In the genomic region with DNA sequence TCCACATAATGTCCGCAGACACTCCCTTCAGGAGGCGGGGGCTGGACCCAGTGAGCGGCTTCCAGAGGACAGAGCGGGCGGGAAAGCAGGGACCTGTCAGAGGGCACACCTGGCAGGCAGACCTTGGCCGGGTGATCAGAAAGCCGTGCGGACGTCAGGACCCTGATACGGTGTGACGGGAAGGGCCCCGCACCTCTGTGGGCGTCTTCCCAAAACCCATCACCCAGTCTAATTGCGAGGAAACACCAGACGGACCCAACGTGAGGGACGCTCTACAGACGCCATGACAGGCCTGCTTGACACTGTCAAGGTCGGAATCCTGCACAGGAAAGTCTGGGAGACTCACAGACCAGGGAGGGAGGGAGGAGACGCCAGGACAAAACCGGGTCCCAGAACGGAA, we compare ENCODE assay signal across 20 cellular contexts. TPM values are rescaled to one million over a fixed set of nuclear protein-coding genes. Genes with fewer than 3 reads are reported as not detected.
DNase-seq lines count a peak whose midpoint lies in the region; ATAC-seq and TF ChIP-seq lines count a peak whose summit lies in the region.
"Had no signal": no experiment of that assay in that cellular context is flagged by ENCODE, and none has a peak within 500 bp of the region (broad histone marks: within the 10 kb centered on the region; RNA-seq: fewer than 3 reads in every experiment).

No MANE protein-coding gene starts in this region.

- no peak overlapping the region for H3K4me3 ChIP-seq in coronary artery
- H3K4me3 ChIP-seq in lower lobe of right lung = no peak overlapping the region
- H3K4me3 ChIP-seq in mammary epithelial cell (replicated peaks in 1 of 3; ENCODE audit: insufficient read depth in 1 of 3, low read depth in 2 of 3, low read length in 3 of 3) = no peak overlapping the region
- H3K4me3 ChIP-seq: BLaER1 had no signal

- H3K36me3 Mint-ChIP-seq in activated T-cell treated with anti-CD3 and anti-CD28 coated beads, Interleukin-2, amount 50 U/mL, for 24 hours (ENCODE audit: low read depth) = peaks cover 28% of the 10 kb centered on the region
- H3K36me3 Mint-ChIP-seq in natural killer cell = peaks cover 8% of the 10 kb centered on the region

- TF ChIP-seq CTCF in coronary artery (IDR thresholded peaks at IDR 0.05) (no peak), lower lobe of right lung (IDR thresholded peaks at IDR 0.05) (no peak), mammary epithelial cell (conservative IDR thresholded peaks at IDR 0.05 in 1 of 2, IDR thresholded peaks at IDR 0.05 in 1 of 2; ENCODE audit: extremely low read depth in 1 of 2, insufficient read depth in 1 of 2, low read depth in 1 of 2, low read length in 2 of 2) (no peak), natural killer cell (IDR thresholded peaks at IDR 0.05) (no peak)

- intact Hi-C loops in lower lobe of right lung (cut with DNase I) = no loop called here
- intact Hi-C loops in mammary epithelial cell (cut with micrococcal nuclease) = no loop called here
- intact Hi-C loops in natural killer cell (cut with micrococcal nuclease) = no loop called here

- no peaks in the 10 kb centered on the region for H3K79me2 ChIP-seq in mammary epithelial cell (ENCODE audit: insufficient read depth, low read length)

- H4K20me1 ChIP-seq in mammary epithelial cell (ENCODE audit: insufficient read depth, low read length) = no peaks in the 10 kb centered on the region

- H3K27me3 Mint-ChIP-seq in activated T-cell treated with anti-CD3 and anti-CD28 coated beads, Interleukin-2, amount 50 U/mL, for 24 hours = no peaks in the 10 kb centered on the region
- no peaks in the 10 kb centered on the region for H3K27me3 Mint-ChIP-seq in natural killer cell (ENCODE audit: low read depth in 2 of 2)

- peak; percentile 4 for DNase-seq in activated T-cell treated with anti-CD3 and anti-CD28 coated beads, Interleukin-2, amount 50 U/mL, for 1 hour
- DNase-seq in activated T-cell treated with anti-CD3 and anti-CD28 coated beads, Interleukin-2, amount 50 U/mL, for 24 hours = no peak
- DNase-seq in coronary artery (ENCODE audit: low spot score) = peak; percentile 69
- peak; percentile 38 for DNase-seq in lower lobe of right lung
- DNase-seq in pons (ENCODE audit: low spot score) = no peak
- DNase-seq in mammary epithelial cell = no peak
- DNase-seq in natural killer cell = no peak
- DNase-seq: 8988T; Calu3; CD8-positive, alpha-beta T cell; DMS79 treated with DMSO at 0.1 percent for 48 hours; GF-D8; GOT3; H7; HFFc6 had no signal

- no peak for ATAC-seq in lower lobe of right lung
- no peak for ATAC-seq in natural killer cell
- ATAC-seq: CD8-positive, alpha-beta T cell; HCT116 had no signal

- no peak overlapping the region for H3K27ac Mint-ChIP-seq in activated T-cell treated with anti-CD3 and anti-CD28 coated beads, Interleukin-2, amount 50 U/mL, for 24 hours
- H3K27ac Mint-ChIP-seq in natural killer cell = no peak overlapping the region
- H3K27ac Mint-ChIP-seq: CD8-positive, alpha-beta T cell; HFFc6 had no signal

- no peaks in the 10 kb centered on the region for H3K9me3 Mint-ChIP-seq in activated T-cell treated with anti-CD3 and anti-CD28 coated beads, Interleukin-2, amount 50 U/mL, for 24 hours
- H3K9me3 Mint-ChIP-seq in natural killer cell = no peaks in the 10 kb centered on the region
- H3K9me3 Mint-ChIP-seq: CD8-positive, alpha-beta T cell had no signal

- dilution Hi-C loops in mammary epithelial cell (cut with HindIII; ENCODE audit: low sequenced_read_pairs) = loop anchor here (10.0 kb wide), 3 partner anchors 182 to 308 kb away; no protein-coding TSS in a partner anchor

- CTCF ChIA-PET in mammary epithelial cell (lab: Charles Lee; ENCODE audit: low non-redundant PET) = no interaction called here

- H3K4me2 ChIP-seq in mammary epithelial cell (ENCODE audit: insufficient read depth, low read depth, low read length) = no peak overlapping the region

- H3K9me3 ChIP-seq in lower lobe of right lung = no peaks in the 10 kb centered on the region
- H3K9me3 ChIP-seq in mammary epithelial cell (replicated peaks; ENCODE audit: insufficient read depth, low read length) = peaks cover 23% of the 10 kb centered on the region

- no peak overlapping the region for H2AFZ ChIP-seq in mammary epithelial cell (ENCODE audit: low read depth, low read length)

- no peak overlapping the region for H3K4me3 Mint-ChIP-seq in activated T-cell treated with anti-CD3 and anti-CD28 coated beads, Interleukin-2, amount 50 U/mL, for 24 hours
- no peak overlapping the region for H3K4me3 Mint-ChIP-seq in natural killer cell
- H3K4me3 Mint-ChIP-seq: CD8-positive, alpha-beta T cell; HFFc6 had no signal

- 90% methylated on average over 22 of the region's 22 CpGs for WGBS in mammary epithelial cell (ENCODE audit: low coverage, missing lambda C conversion rate)

- H3K27me3 ChIP-seq in lower lobe of right lung (ENCODE audit: low read depth) (no peaks in the 10 kb centered on the region), mammary epithelial cell (ENCODE audit: insufficient read depth, low read length) (no peaks in the 10 kb centered on the region)
- H3K27me3 ChIP-seq: BLaER1 had no signal

- in situ Hi-C loops in mammary epithelial cell (cut with MboI; ENCODE audit: low sequenced_read_pairs in 2 of 2) = no loop called here

- peaks cover 2% of the 10 kb centered on the region for H3K36me3 ChIP-seq in lower lobe of right lung
- H3K36me3 ChIP-seq in mammary epithelial cell (ENCODE audit: insufficient read depth, low read length) = no peaks in the 10 kb centered on the region

- no TSS peak for BruUV-seq in mammary epithelial cell (replicated peaks; lab: Mats Ljungman, UMichigan)

- H3K9ac ChIP-seq in mammary epithelial cell (ENCODE audit: insufficient read depth, low read length) = no peak overlapping the region
- H3K9ac ChIP-seq: BLaER1 had no signal

- H3K4me1 ChIP-seq in lower lobe of right lung = peaks cover 12% of the 10 kb centered on the region
- H3K4me1 ChIP-seq in mammary epithelial cell (ENCODE audit: insufficient read depth, low read length) = no peaks in the 10 kb centered on the region

- H3K27ac ChIP-seq in coronary artery = no peak overlapping the region
- H3K27ac ChIP-seq in lower lobe of right lung = no peak overlapping the region
- no peak overlapping the region for H3K27ac ChIP-seq in mammary epithelial cell (ENCODE audit: insufficient read depth, low read depth, low read length)
- H3K27ac ChIP-seq: BLaER1, HL-60 had no signal

- H3K4me1 Mint-ChIP-seq in activated T-cell treated with anti-CD3 and anti-CD28 coated beads, Interleukin-2, amount 50 U/mL, for 24 hours (ENCODE audit: low read depth) = peaks cover 52% of the 10 kb centered on the region
- H3K4me1 Mint-ChIP-seq in natural killer cell = peaks cover 18 to 31% of the 10 kb centered on the region in 2 donors

RNA-seq across cellular contexts. Expression of gene LMF1, which starts 8.4 kb away (rescaled TPM):
- total RNA-seq in lower lobe of right lung (23.8 TPM), mammary epithelial cell (10 to 100 TPM; 11.0 to 25.3 TPM), natural killer cell (10 to 100 TPM; 28.2 to 42.2 (median 41.2) TPM)
- polyA plus RNA-seq in mammary epithelial cell = 9.7 TPM
- 7.8 TPM for polyA minus RNA-seq in mammary epithelial cell
- total RNA-seq: HT1080 had no signal

RNA-seq across cellular contexts. Expression of gene SOX8, which starts 19.2 kb away (rescaled TPM):
- total RNA-seq in lower lobe of right lung (0.15 TPM), mammary epithelial cell (under 1 TPM in 1 of 2 donors, not detected in 1; under 0.01 TPM), natural killer cell (not detected)
- not detected for polyA plus RNA-seq in mammary epithelial cell
- not detected for polyA minus RNA-seq in mammary epithelial cell
- total RNA-seq: HT1080 had no signal
- polyA plus RNA-seq: AG04450 had no signal

Comparison
In these comparisons a context has a peak if more than half of its experiments do, and no peak if none do; other contexts are left out.
1. DNase-seq: peak in activated T-cell treated with anti-CD3 and anti-CD28 coated beads, Interleukin-2, amount 50 U/mL, for 1 hour (single experiment), coronary artery (single experiment) and lower lobe of right lung (single experiment); none in activated T-cell treated with anti-CD3 and anti-CD28 coated beads, Interleukin-2, amount 50 U/mL, for 24 hours (single experiment), pons (single experiment), mammary epithelial cell (single experiment) and natural killer cell (single experiment).